In the genomic region with DNA sequence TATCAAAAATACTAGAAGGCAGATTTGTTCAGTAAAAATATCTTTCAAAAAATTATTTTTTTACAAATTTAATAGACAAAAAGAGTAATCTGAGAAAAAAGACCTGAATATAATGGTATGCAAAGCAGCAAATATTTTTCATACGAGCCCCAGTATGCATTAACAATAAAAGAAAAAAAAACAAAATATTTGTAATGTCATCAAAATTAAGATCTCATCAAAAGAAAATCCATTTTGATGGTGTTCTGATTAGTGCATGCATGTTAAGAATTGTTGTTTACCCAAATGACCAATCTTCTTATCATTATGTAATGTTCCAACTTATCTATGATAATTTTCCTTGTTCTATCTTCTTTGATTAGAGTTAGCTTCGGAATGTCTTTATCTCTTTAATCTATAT, we compare ENCODE assay signal across 3 cellular contexts.
TF ChIP-seq lines count a peak whose summit lies in the region.

No MANE protein-coding gene starts in this region.

TF ChIP-seq in HepG2, 621 proteins besides CTCF, POLR2A, EP300 and RAD21:
- peak; percentile 37 to 55; a peak in 3 of 4 replicates for TF ChIP-seq MAFK (conservative IDR thresholded peaks at IDR 0.05 in 1 of 2, IDR thresholded peaks at IDR 0.05 in 1 of 2; ENCODE audit: low read length in 2 of 2)
- TF ChIP-seq ELF4 (CRISPR knock-in tag; IDR thresholded peaks at IDR 0.05; ENCODE audit: borderline replicate concordance), result no peak
- no peak for TF ChIP-seq ZKSCAN8 (CRISPR knock-in tag; IDR thresholded peaks at IDR 0.05; ENCODE audit: borderline replicate concordance)
- TF ChIP-seq MAFF (IDR thresholded peaks at IDR 0.05; ENCODE audit: low read depth, low read length), result peak; percentile 66

TF ChIP-seq in IMR-90, 13 proteins besides CTCF, POLR2A, EP300 and RAD21:
- TF ChIP-seq MAFK (IDR thresholded peaks at IDR 0.05; ENCODE audit: low read depth, low read length), result 0 out of 2 replicates have a peak, but pooled peaks have one; percentile 15
- TF ChIP-seq BHLHE40 (IDR thresholded peaks at IDR 0.05; ENCODE audit: low read depth, low read length), result no peak

TF ChIP-seq in K562, 482 proteins besides CTCF, POLR2A, EP300 and RAD21:
- TF ChIP-seq TGIF2 (CRISPR knock-in tag; IDR thresholded peaks at IDR 0.05) (no peak), ZNF316 (IDR thresholded peaks at IDR 0.05) (peak; percentile 70), MAFG (tag; conservative IDR thresholded peaks at IDR 0.05) (peak; percentile 37; the same call in 1 of the 2 replicates), C11orf30 (IDR thresholded peaks at IDR 0.05; ENCODE audit: low read depth) (peak; percentile 35; the same call in 1 of the 2 replicates)
